Comparison of ENCODE assay signal across 17 cellular contexts in genomic region chr10:101224060-101224909, GRCh38. TPM values are rescaled to one million over a fixed set of nuclear protein-coding genes. Genes with fewer than 3 reads are reported as not detected.
A peak's percentile ranks its signal among the peaks of the same experiment; 100 is the strongest.
DNase-seq lines count a peak whose midpoint lies in the region; ATAC-seq and TF ChIP-seq lines count a peak whose summit lies in the region.
"Had no signal": no experiment of that assay in that cellular context is flagged by ENCODE, and none has a peak within 500 bp of the region (broad histone marks: within the 10 kb centered on the region; RNA-seq: fewer than 3 reads in every experiment).

No MANE protein-coding gene starts in this region.

- TF ChIP-seq CTCF in neural progenitor cell (IDR thresholded peaks at IDR 0.05), result no peak

- H2AFZ ChIP-seq in neural progenitor cell (replicated peaks), result no peak overlapping the region

- peaks cover 6 to 56% (median 29%) of the 10 kb centered on the region in 4 donors for H3K4me1 Mint-ChIP-seq in CD4-positive, CD25-positive, alpha-beta regulatory T cell
- peaks cover 39 to 59% (median 40%) of the 10 kb centered on the region in 3 donors for H3K4me1 Mint-ChIP-seq in CD8-positive, alpha-beta memory T cell
- H3K4me1 Mint-ChIP-seq in central memory CD8-positive, alpha-beta T cell, result peaks cover 45% of the 10 kb centered on the region
- peaks cover 35% of the 10 kb centered on the region for H3K4me1 Mint-ChIP-seq in neural progenitor cell

- H4K20me1 ChIP-seq in neural progenitor cell (ENCODE audit: low read depth), result peaks cover 99% of the 10 kb centered on the region

- H3K27ac ChIP-seq in CD4-positive, CD25-positive, alpha-beta regulatory T cell (ENCODE audit: insufficient read depth, low read length, poor library complexity, severe bottlenecking), result no peak overlapping the region
- no peak overlapping the region for H3K27ac ChIP-seq in CD8-positive, alpha-beta memory T cell (ENCODE audit: low read depth, low read length)
- no peak overlapping the region for H3K27ac ChIP-seq in neural progenitor cell
- H3K27ac ChIP-seq: foreskin keratinocyte, ovary, thyroid gland, WERI-Rb-1 had no signal

- POLR2A ChIA-PET in CD8-positive, alpha-beta memory T cell (lab: Charles Lee), result no interaction called here

- H3K4me3 Mint-ChIP-seq in CD4-positive, CD25-positive, alpha-beta regulatory T cell, result peak overlapping the region in 3 of 4 donors; percentile 61 to 89 (median 72)
- peak overlapping the region in 5 of 7 donors; percentile 19 to 63 (median 44) for H3K4me3 Mint-ChIP-seq in CD8-positive, alpha-beta memory T cell
- H3K4me3 Mint-ChIP-seq in central memory CD8-positive, alpha-beta T cell, result peak overlapping the region; percentile 76
- H3K4me3 Mint-ChIP-seq in neural progenitor cell, result peak overlapping the region; percentile 12

- CTCF ChIA-PET in CD8-positive, alpha-beta memory T cell (lab: Charles Lee), result interaction anchor here (1.2 to 1.9 kb wide), 3 partner anchors 10 to 243 kb away, joined by 3 to 20 read pairs (median 3); no protein-coding TSS in a partner anchor

- peak overlapping the region; percentile 46 for H3K4me2 ChIP-seq in neural progenitor cell

- ATAC-seq in CD4-positive, CD25-positive, alpha-beta regulatory T cell (ENCODE audit: low read depth in 2 of 2), result no peak
- no peak for ATAC-seq in central memory CD8-positive, alpha-beta T cell (replicated peaks; ENCODE audit: extremely low read depth, poor library complexity, severe bottlenecking)
- no peak for ATAC-seq in GM21381 (IDR thresholded peaks at IDR 0.05; ENCODE audit: unreplicated experiment)
- ATAC-seq: foreskin keratinocyte had no signal

- peaks cover 70% of the 10 kb centered on the region for H3K4me1 ChIP-seq in CD4-positive, CD25-positive, alpha-beta regulatory T cell (ENCODE audit: control insufficient read depth, insufficient read depth, low read length, poor library complexity, severe bottlenecking)
- peaks cover 50% of the 10 kb centered on the region for H3K4me1 ChIP-seq in CD8-positive, alpha-beta memory T cell (ENCODE audit: insufficient read depth, low read length)
- peaks cover 27% of the 10 kb centered on the region for H3K4me1 ChIP-seq in neural progenitor cell

- H3K4me3 ChIP-seq in CD4-positive, CD25-positive, alpha-beta regulatory T cell (ENCODE audit: low read depth, low read length), result no peak overlapping the region
- no peak overlapping the region for H3K4me3 ChIP-seq in CD8-positive, alpha-beta memory T cell (ENCODE audit: low read length)
- H3K4me3 ChIP-seq in neural progenitor cell, result peak overlapping the region; percentile 1
- H3K4me3 ChIP-seq: ovary had no signal

- H3K9me3 ChIP-seq in CD4-positive, CD25-positive, alpha-beta regulatory T cell (ENCODE audit: control insufficient read depth in 2 of 2, low read length in 2 of 2), result no peaks in the 10 kb centered on the region
- no peaks in the 10 kb centered on the region for H3K9me3 ChIP-seq in CD8-positive, alpha-beta memory T cell (ENCODE audit: low read length)
- H3K9me3 ChIP-seq in neural progenitor cell (ENCODE audit: low read depth), result no peaks in the 10 kb centered on the region
- H3K9me3 ChIP-seq: MG63, ovary, thyroid gland had no signal

- no peak for DNase-seq in CD4-positive, CD25-positive, alpha-beta regulatory T cell
- DNase-seq in CD8-positive, alpha-beta memory T cell, result no peak
- no peak for DNase-seq in central memory CD8-positive, alpha-beta T cell (ENCODE audit: low spot score in 2 of 2)
- DNase-seq in neural progenitor cell (ENCODE audit: low spot score), result peak; percentile 42
- DNase-seq in germinal center (ENCODE audit: low spot score), result no peak
- no peak for DNase-seq in amniotic stem cell (lab: John Stamatoyannopoulos, UW)
- DNase-seq: activated naive CD4-positive, alpha-beta T cell treated with anti-CD3 and anti-CD28 coated beads, Interleukin-2, amount 50 U/mL, for 16 hours; foreskin keratinocyte; GF-D8; MG63; ovary; stimulated activated CD4-positive, alpha-beta T cell treated with anti-CD3 and anti-CD28 coated beads, Interleukin-15, amount 100 ng/mL, for 24 hours; thyroid gland; WERI-Rb-1 had no signal

- H3F3A ChIP-seq in neural progenitor cell (ENCODE audit: low read depth), result peaks cover 30% of the 10 kb centered on the region

- no peak overlapping the region for H3K27ac Mint-ChIP-seq in CD4-positive, CD25-positive, alpha-beta regulatory T cell
- H3K27ac Mint-ChIP-seq in CD8-positive, alpha-beta memory T cell, result no peak overlapping the region
- H3K27ac Mint-ChIP-seq in central memory CD8-positive, alpha-beta T cell (ENCODE audit: low read depth), result no peak overlapping the region
- no peak overlapping the region for H3K27ac Mint-ChIP-seq in neural progenitor cell

- no peak overlapping the region for H3K9ac ChIP-seq in neural progenitor cell

- H3K27me3 ChIP-seq in CD4-positive, CD25-positive, alpha-beta regulatory T cell (ENCODE audit: control insufficient read depth, insufficient read depth, low read length), result peaks cover 41% of the 10 kb centered on the region
- peaks cover 88% of the 10 kb centered on the region for H3K27me3 ChIP-seq in CD8-positive, alpha-beta memory T cell (ENCODE audit: insufficient read depth, low read length, poor library complexity, severe bottlenecking)
- peaks cover 100% of the 10 kb centered on the region for H3K27me3 ChIP-seq in neural progenitor cell
- H3K27me3 ChIP-seq: MG63 had no signal

- peaks cover 0 to 11% (median 0%) of the 10 kb centered on the region in 7 donors for H3K9me3 Mint-ChIP-seq in CD4-positive, CD25-positive, alpha-beta regulatory T cell
- H3K9me3 Mint-ChIP-seq in CD8-positive, alpha-beta memory T cell, result peaks cover 0 to 3% (median 0%) of the 10 kb centered on the region in 5 donors
- H3K9me3 Mint-ChIP-seq in central memory CD8-positive, alpha-beta T cell, result no peaks in the 10 kb centered on the region
- H3K9me3 Mint-ChIP-seq in neural progenitor cell, result peaks cover 6% of the 10 kb centered on the region

- peaks cover 88% of the 10 kb centered on the region for H3K27me3 Mint-ChIP-seq in CD4-positive, CD25-positive, alpha-beta regulatory T cell
- peaks cover 69 to 81% of the 10 kb centered on the region in 2 donors for H3K27me3 Mint-ChIP-seq in CD8-positive, alpha-beta memory T cell
- H3K27me3 Mint-ChIP-seq in central memory CD8-positive, alpha-beta T cell, result peaks cover 98% of the 10 kb centered on the region
- H3K27me3 Mint-ChIP-seq in neural progenitor cell (ENCODE audit: insufficient read depth, low read depth), result peaks cover 87% of the 10 kb centered on the region

- H3K79me2 ChIP-seq in neural progenitor cell (ENCODE audit: low read depth), result no peaks in the 10 kb centered on the region

- no peaks in the 10 kb centered on the region for H3K36me3 ChIP-seq in CD4-positive, CD25-positive, alpha-beta regulatory T cell (ENCODE audit: control insufficient read depth, insufficient read depth, low read length)
- H3K36me3 ChIP-seq in CD8-positive, alpha-beta memory T cell (ENCODE audit: insufficient read depth, low read length), result no peaks in the 10 kb centered on the region
- H3K36me3 ChIP-seq in neural progenitor cell, result no peaks in the 10 kb centered on the region
- H3K36me3 ChIP-seq: MG63, ovary, thyroid gland, WERI-Rb-1 had no signal

- H3K36me3 Mint-ChIP-seq in CD4-positive, CD25-positive, alpha-beta regulatory T cell, result no peaks in the 10 kb centered on the region
- no peaks in the 10 kb centered on the region for H3K36me3 Mint-ChIP-seq in CD8-positive, alpha-beta memory T cell
- H3K36me3 Mint-ChIP-seq in central memory CD8-positive, alpha-beta T cell (ENCODE audit: insufficient read depth), result peaks cover 5% of the 10 kb centered on the region
- no peaks in the 10 kb centered on the region for H3K36me3 Mint-ChIP-seq in neural progenitor cell

RNA-seq across cellular contexts. Expression of gene LBX1, which starts 5.0 kb away (rescaled TPM):
- total RNA-seq in CD4-positive, CD25-positive, alpha-beta regulatory T cell, result not detected
- not detected for polyA plus RNA-seq in CD4-positive, CD25-positive, alpha-beta regulatory T cell
- total RNA-seq in CD8-positive, alpha-beta memory T cell, result not detected
- not detected for polyA plus RNA-seq in CD8-positive, alpha-beta memory T cell
- not detected in 2 replicates for total RNA-seq in neural progenitor cell (ENCODE audit: low replicate concordance)
- total RNA-seq: foreskin keratinocyte, HT-29, OCI-LY7, ovary, thyroid gland had no signal
- polyA plus RNA-seq: foreskin keratinocyte, ovary had no signal

Comparison
In these comparisons a context has a peak if more than half of its experiments do, and no peak if none do; other contexts are left out.
1. H3K4me3 Mint-ChIP-seq: peak in every context shown above with its lines; median percentile 76 in central memory CD8-positive, alpha-beta T cell; 72 in CD4-positive, CD25-positive, alpha-beta regulatory T cell; 44 in CD8-positive, alpha-beta memory T cell; 12 in neural progenitor cell.